8 cellular contexts compared by ENCODE assay signal in the genomic region with DNA sequence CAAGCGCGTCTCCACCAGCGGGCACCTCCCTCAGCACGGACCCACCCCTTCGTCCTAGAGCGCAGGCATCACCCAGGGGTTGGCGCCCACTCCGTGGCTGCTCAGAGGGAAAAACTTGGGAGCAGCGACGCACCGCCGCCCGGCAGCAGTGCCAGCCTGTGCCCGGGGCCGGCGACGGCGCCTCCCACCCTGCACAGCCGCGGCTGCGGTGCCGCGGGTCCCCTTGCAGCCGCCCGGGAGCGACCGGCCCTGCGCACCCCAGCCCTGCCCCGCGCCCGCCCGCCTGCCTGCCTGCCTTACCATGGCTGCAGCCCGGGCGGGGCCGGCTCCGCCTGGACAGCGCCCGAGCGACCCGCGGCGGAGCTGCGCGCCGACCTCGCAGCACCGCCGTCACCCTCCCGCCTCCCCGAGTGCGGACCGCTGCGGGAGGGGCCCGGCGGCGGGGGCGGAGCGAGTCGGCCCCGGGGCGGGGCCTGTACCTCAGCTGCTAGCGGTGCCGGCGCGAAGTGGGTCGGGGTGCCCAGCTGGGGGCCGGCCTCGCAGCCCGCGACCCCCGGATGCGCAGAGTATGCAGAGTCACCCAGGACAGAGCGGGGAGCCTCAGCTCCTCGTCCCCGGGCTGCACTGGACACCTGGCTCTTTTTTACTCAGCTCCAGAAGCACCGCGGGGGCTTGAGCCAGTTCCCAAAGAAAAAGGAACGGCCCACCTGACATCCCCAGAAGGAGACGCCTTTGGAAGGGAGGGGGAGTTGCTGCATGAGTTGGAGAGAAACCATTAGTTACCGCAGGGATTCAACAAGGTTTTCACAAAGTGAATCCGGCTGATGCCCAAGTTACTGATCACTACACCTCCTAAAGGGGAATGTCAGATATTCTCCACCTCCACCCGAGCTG. TPM values are rescaled to one million over a fixed set of nuclear protein-coding genes. Genes with fewer than 3 reads are reported as not detected.
DNase-seq lines count a peak whose midpoint lies in the region; ATAC-seq and TF ChIP-seq lines count a peak whose summit lies in the region.

No MANE protein-coding gene starts in this region.

- peak overlapping the region; percentile 37 for H3K4me3 ChIP-seq in AG09309 (ENCODE audit: control insufficient read depth, low read depth, low read length)
- H3K4me3 ChIP-seq in epithelial cell of esophagus (ENCODE audit: low read length) = peak overlapping the region; percentile 28
- H3K4me3 ChIP-seq in mononuclear cell (ENCODE audit: low read length) = peak overlapping the region; percentile 31

- no peak overlapping the region for H3K27ac Mint-ChIP-seq in stimulated activated naive B cell treated with anti-CD40 and anti-IgM and Interleukin-4, amounts not matched to agents 10 μg/mL and 1 μg/mL and 100 μg/mL, for 72 hours

- H3K27me3 Mint-ChIP-seq in stimulated activated naive B cell treated with anti-CD40 and anti-IgM and Interleukin-4, amounts not matched to agents 10 μg/mL and 1 μg/mL and 100 μg/mL, for 72 hours = peaks cover 42 to 65% of the 10 kb centered on the region in 2 donors

- H3K9me3 Mint-ChIP-seq in stimulated activated naive B cell treated with anti-CD40 and anti-IgM and Interleukin-4, amounts not matched to agents 10 μg/mL and 1 μg/mL and 100 μg/mL, for 72 hours = no peaks in the 10 kb centered on the region

- peak; percentile 53 for ATAC-seq in GM21737 (IDR thresholded peaks at IDR 0.05; ENCODE audit: unreplicated experiment)
- peak; percentile 81 to 87 for ATAC-seq in stimulated activated naive B cell treated with anti-CD40 and anti-IgM and Interleukin-4, amounts not matched to agents 10 μg/mL and 1 μg/mL and 100 μg/mL, for 72 hours (replicated peaks)
- no peak for ATAC-seq in HG03159 (IDR thresholded peaks at IDR 0.05; ENCODE audit: unreplicated experiment)

- H3K36me3 Mint-ChIP-seq in stimulated activated naive B cell treated with anti-CD40 and anti-IgM and Interleukin-4, amounts not matched to agents 10 μg/mL and 1 μg/mL and 100 μg/mL, for 72 hours = no peaks in the 10 kb centered on the region

- no peaks in the 10 kb centered on the region for H3K9me3 ChIP-seq in mononuclear cell (ENCODE audit: low read depth, low read length)

- peak overlapping the region; percentile 44 to 80 for H3K4me3 Mint-ChIP-seq in stimulated activated naive B cell treated with anti-CD40 and anti-IgM and Interleukin-4, amounts not matched to agents 10 μg/mL and 1 μg/mL and 100 μg/mL, for 72 hours

- TF ChIP-seq CTCF in AG09309 (IDR thresholded peaks at IDR 0.05; ENCODE audit: control insufficient read depth, insufficient read depth, low read depth, low read length, missing control alignments) = no peak
- TF ChIP-seq CTCF in epithelial cell of esophagus (IDR thresholded peaks at IDR 0.05; ENCODE audit: insufficient read depth, low read depth, low read length, missing control alignments) = no peak

- H3K4me1 Mint-ChIP-seq in stimulated activated naive B cell treated with anti-CD40 and anti-IgM and Interleukin-4, amounts not matched to agents 10 μg/mL and 1 μg/mL and 100 μg/mL, for 72 hours = peaks cover 5 to 13% of the 10 kb centered on the region in 2 donors

- H3K4me1 ChIP-seq in mononuclear cell (ENCODE audit: insufficient read depth, low read length) = peaks cover 40% of the 10 kb centered on the region

- DNase-seq in AG09309 (ENCODE audit: low read depth) = no peak
- peak; percentile 78 for DNase-seq in NCI-H2227 (lab: John Stamatoyannopoulos, UW; ENCODE audit: unreplicated experiment)
- peak; percentile 49 for DNase-seq in activated T-cell treated with anti-CD3 and anti-CD28 coated beads for 48 hours (ENCODE audit: low read depth)
- peak; percentile 53 for DNase-seq in epithelial cell of esophagus (ENCODE audit: low read depth)
- peak; percentile 27 for DNase-seq in stimulated activated naive B cell treated with anti-CD40 and anti-IgM and Interleukin-4, amounts not matched to agents 10 μg/mL and 1 μg/mL and 100 μg/mL, for 72 hours

- peaks cover 17% of the 10 kb centered on the region for H3K27me3 ChIP-seq in mononuclear cell (ENCODE audit: insufficient read depth, low read length)

RNA-seq across cellular contexts. Expression of a gene that starts 17.5 kb away (rescaled TPM):
- total RNA-seq in mononuclear cell = 18.2 TPM

RNA-seq across cellular contexts. Expression of a gene that starts 43.7 kb away (rescaled TPM):
- 1.7 TPM for total RNA-seq in mononuclear cell
